34 cellular contexts compared by ENCODE assay signal in genomic region chr9:137149367-137149766, GRCh38. TPM values are rescaled to one million over a fixed set of nuclear protein-coding genes. Genes with fewer than 3 reads are reported as not detected.
DNase-seq lines count a peak whose midpoint lies in the region; ATAC-seq and TF ChIP-seq lines count a peak whose summit lies in the region.
"Had no signal": no experiment of that assay in that cellular context is flagged by ENCODE, and none has a peak within 500 bp of the region (broad histone marks: within the 10 kb centered on the region; RNA-seq: fewer than 3 reads in every experiment).

No MANE protein-coding gene starts in this region.

- H3K27me3 ChIP-seq in BE2C (no peaks in the 10 kb centered on the region), KMS-11 (ENCODE audit: insufficient read depth, low read depth) (peaks cover 9% of the 10 kb centered on the region; the same call in 1 of the 2 replicates), RWPE2 (ENCODE audit: insufficient read depth, poor library complexity, severe bottlenecking) (peaks cover 10% of the 10 kb centered on the region), spleen (replicated peaks in 1 of 7) (peaks cover 0 to 48% (median 18%) of the 10 kb centered on the region in 7 donors)
- H3K27me3 ChIP-seq: foreskin keratinocyte had no signal

- peak overlapping the region; percentile 35; the same call in 1 of the 2 replicates for H2AFZ ChIP-seq in KMS-11 (ENCODE audit: low read depth)
- H2AFZ ChIP-seq: neural progenitor cell had no signal

- H4K20me1 ChIP-seq in KMS-11 (ENCODE audit: insufficient read depth) = no peaks in the 10 kb centered on the region

- no peak overlapping the region for H3K9ac ChIP-seq in KMS-11
- H3K9ac ChIP-seq: neural progenitor cell had no signal

- no peaks in the 10 kb centered on the region for H3K36me3 Mint-ChIP-seq in activated CD8-positive, alpha-beta T cell treated with anti-CD3 and anti-CD28 coated beads for 36 hours (ENCODE audit: low read depth)
- H3K36me3 Mint-ChIP-seq: activated naive CD8-positive, alpha-beta T cell treated with anti-CD3 and anti-CD28 coated beads, Interleukin-2, amount 10 ng/mL, durations not matched to agents 7 days and 5 days; CD8-positive, alpha-beta T cell; neural progenitor cell had no signal

- H3K4me1 ChIP-seq in BE2C (peaks cover 9% of the 10 kb centered on the region), KMS-11 (ENCODE audit: low read depth, poor library complexity, severe bottlenecking) (peaks cover 14% of the 10 kb centered on the region), RWPE2 (ENCODE audit: insufficient read depth, poor library complexity, severe bottlenecking) (no peaks in the 10 kb centered on the region), spleen (no peaks in the 10 kb centered on the region)
- H3K4me1 ChIP-seq: esophagus squamous epithelium, foreskin keratinocyte, heart right ventricle, neural progenitor cell, suprapubic skin had no signal

- peaks cover 3% of the 10 kb centered on the region for H3K27me3 Mint-ChIP-seq in activated CD8-positive, alpha-beta T cell treated with anti-CD3 and anti-CD28 coated beads for 36 hours
- H3K27me3 Mint-ChIP-seq: activated naive CD8-positive, alpha-beta T cell treated with anti-CD3 and anti-CD28 coated beads, Interleukin-2, amount 10 ng/mL, durations not matched to agents 7 days and 5 days had no signal

- TF ChIP-seq CTCF in BE2C (IDR thresholded peaks at IDR 0.05; ENCODE audit: low read depth, low read length) (no peak), KMS-11 (conservative IDR thresholded peaks at IDR 0.05; ENCODE audit: low read depth, low read length) (no peak), RWPE2 (IDR thresholded peaks at IDR 0.05; ENCODE audit: poor library complexity, severe bottlenecking) (no peak), spleen (IDR thresholded peaks at IDR 0.05 in 8 of 11, conservative IDR thresholded peaks at IDR 0.05 in 3 of 11) (no peak)
- TF ChIP-seq CTCF in activated CD8-positive, alpha-beta T cell treated with anti-CD3 and anti-CD28 coated beads for 36 hours (IDR thresholded peaks at IDR 0.05) = no peak

- no peak overlapping the region for H3K4me3 ChIP-seq in BE2C (ENCODE audit: low read depth, low read length)
- H3K4me3 ChIP-seq in KMS-11 (IDR thresholded peaks at IDR 0.05; ENCODE audit: insufficient read depth, low read depth, low read length) = no peak overlapping the region
- H3K4me3 ChIP-seq in RWPE2 (ENCODE audit: severe bottlenecking) = no peak overlapping the region
- H3K4me3 ChIP-seq in spleen = no peak overlapping the region
- H3K4me3 ChIP-seq: A549, esophagus squamous epithelium, heart right ventricle, neural progenitor cell, suprapubic skin had no signal

- H3K4me3 Mint-ChIP-seq in activated CD8-positive, alpha-beta T cell treated with anti-CD3 and anti-CD28 coated beads for 36 hours = no peak overlapping the region
- H3K4me3 Mint-ChIP-seq: activated CD4-positive, alpha-beta T cell treated with anti-CD3 and anti-CD28 coated beads, Interleukin-2, amount 10 ng/mL, durations not matched to agents 7 days and 5 days; activated naive CD8-positive, alpha-beta T cell treated with anti-CD3 and anti-CD28 coated beads, Interleukin-2, amount 10 ng/mL, durations not matched to agents 7 days and 5 days; CD8-positive, alpha-beta T cell; neural progenitor cell had no signal

- no peak for TF ChIP-seq POLR2A in spleen (IDR thresholded peaks at IDR 0.05)

- H3K36me3 ChIP-seq in BE2C = no peaks in the 10 kb centered on the region
- no peaks in the 10 kb centered on the region for H3K36me3 ChIP-seq in KMS-11 (ENCODE audit: insufficient read depth)
- H3K36me3 ChIP-seq in RWPE2 (ENCODE audit: low read depth) = no peaks in the 10 kb centered on the region
- H3K36me3 ChIP-seq in spleen = no peaks in the 10 kb centered on the region
- H3K36me3 ChIP-seq: esophagus squamous epithelium, heart right ventricle, neural progenitor cell, suprapubic skin had no signal

- 68 to 92% (median 81%) methylated on average over 5 of the region's 5 CpGs for WGBS in spleen, 5 donors

- no peaks in the 10 kb centered on the region for H3K9me3 Mint-ChIP-seq in activated CD8-positive, alpha-beta T cell treated with anti-CD3 and anti-CD28 coated beads for 36 hours
- H3K9me3 Mint-ChIP-seq: activated CD4-positive, alpha-beta T cell treated with anti-CD3 and anti-CD28 coated beads, Interleukin-2, amount 10 ng/mL, durations not matched to agents 7 days and 5 days; activated naive CD8-positive, alpha-beta T cell treated with anti-CD3 and anti-CD28 coated beads, Interleukin-2, amount 10 ng/mL, durations not matched to agents 7 days and 5 days; CD8-positive, alpha-beta T cell had no signal

- peaks cover 6% of the 10 kb centered on the region for H3K4me1 Mint-ChIP-seq in activated CD8-positive, alpha-beta T cell treated with anti-CD3 and anti-CD28 coated beads for 36 hours (ENCODE audit: low read depth)
- H3K4me1 Mint-ChIP-seq: neural progenitor cell had no signal

- no peak overlapping the region for H3K27ac ChIP-seq in KMS-11
- peak overlapping the region; percentile 1 for H3K27ac ChIP-seq in RWPE2 (ENCODE audit: poor library complexity, severe bottlenecking)
- no peak overlapping the region for H3K27ac ChIP-seq in spleen
- H3K27ac ChIP-seq: esophagus squamous epithelium, foreskin keratinocyte, heart right ventricle, HL-60, neural progenitor cell, suprapubic skin had no signal

- POLR2A ChIA-PET in activated CD8-positive, alpha-beta T cell treated with anti-CD3 and anti-CD28 coated beads for 36 hours (lab: Charles Lee) = interaction anchor here (1.4 to 2.3 kb wide), 3 partner anchors 19 to 30 kb away, joined by 3 to 8 read pairs (median 4); no protein-coding TSS in a partner anchor

- CTCF ChIA-PET in activated CD8-positive, alpha-beta T cell treated with anti-CD3 and anti-CD28 coated beads for 36 hours (lab: Charles Lee) = interaction anchor here (0.5 to 0.9 kb wide), 3 partner anchors 16 to 27 kb away, joined by 3 read pairs; no protein-coding TSS in a partner anchor

- intact Hi-C loops in activated CD8-positive, alpha-beta T cell treated with anti-CD3 and anti-CD28 coated beads for 36 hours (cut with micrococcal nuclease) = no loop called here
- intact Hi-C loops in spleen (cut with DNase I; ENCODE audit: low total_unique reads) = no loop called here

- H3K79me2 ChIP-seq in KMS-11 (ENCODE audit: insufficient read depth, low read depth) = no peaks in the 10 kb centered on the region

- peak overlapping the region; percentile 69 for H3K4me2 ChIP-seq in KMS-11
- H3K4me2 ChIP-seq: neural progenitor cell had no signal

- H3K27ac Mint-ChIP-seq in activated CD8-positive, alpha-beta T cell treated with anti-CD3 and anti-CD28 coated beads for 36 hours = no peak overlapping the region
- H3K27ac Mint-ChIP-seq: activated CD4-positive, alpha-beta T cell treated with anti-CD3 and anti-CD28 coated beads, Interleukin-2, amount 10 ng/mL, durations not matched to agents 7 days and 5 days; activated naive CD8-positive, alpha-beta T cell treated with anti-CD3 and anti-CD28 coated beads, Interleukin-2, amount 10 ng/mL, durations not matched to agents 7 days and 5 days; CD8-positive, alpha-beta T cell; neural progenitor cell had no signal

- H3K9me3 ChIP-seq in BE2C (no peaks in the 10 kb centered on the region), RWPE2 (ENCODE audit: severe bottlenecking) (no peaks in the 10 kb centered on the region), spleen (peaks cover 0 to 10% (median 0%) of the 10 kb centered on the region in 8 donors)
- H3K9me3 ChIP-seq: A549, heart right ventricle, suprapubic skin had no signal

- ATAC-seq in RWPE2 (ENCODE audit: low read depth) = no peak
- no peak for ATAC-seq in activated CD8-positive, alpha-beta T cell treated with anti-CD3 and anti-CD28 coated beads for 36 hours
- ATAC-seq: CD8-positive, alpha-beta T cell; foreskin keratinocyte; heart right ventricle; left ventricle myocardium superior; Panc1 had no signal

- DNase-seq in BE2C = peak; percentile 8
- no peak for DNase-seq in RWPE2 (ENCODE audit: low spot score)
- DNase-seq in activated CD8-positive, alpha-beta T cell treated with anti-CD3 and anti-CD28 coated beads for 36 hours = no peak
- DNase-seq in 8988T = no peak
- no peak for DNase-seq in spleen
- DNase-seq: activated CD4-positive, alpha-beta T cell treated with anti-CD3 and anti-CD28 coated beads, Interleukin-2, amount 10 ng/mL, durations not matched to agents 7 days and 5 days; activated gamma-delta T cell; activated naive CD8-positive, alpha-beta T cell treated with anti-CD3 and anti-CD28 coated beads, Interleukin-2, amount 10 ng/mL, durations not matched to agents 7 days and 5 days; activated T-cell treated with anti-CD3 and anti-CD28 coated beads, Interleukin-2, amount 50 U/mL, for 1 hour; aorta; EL; esophagus squamous epithelium; foreskin keratinocyte; heart right ventricle; kidney; left ventricle myocardium superior; NCI-H1417; NCI-H2029 treated with DMSO at 0.1 percent for 48 hours; NCI-H524 treated with DMSO at 0.1 percent for 48 hours; SIG-M5; small intestine; stimulated activated CD4-positive, alpha-beta T cell treated with anti-CD3 and anti-CD28 coated beads, Interleukin-1b, Interleukin-23, amount 100 ng/mL, for 48 hours; stimulated activated naive CD4-positive, alpha-beta T cell treated with Interleukin-2 at 50 U/mL for 16 hours had no signal

RNA-seq across cellular contexts. Expression of gene GRIN1, which starts 10.4 kb away (rescaled TPM):
- 5.4 TPM for polyA plus RNA-seq in BE2C (2012; ENCODE audit: insufficient read depth, insufficient read length, low read depth)
- not detected for total RNA-seq in activated CD8-positive, alpha-beta T cell treated with anti-CD3 and anti-CD28 coated beads for 36 hours
- total RNA-seq in spleen = under 1 TPM in 1 of 7 donors, not detected in 6; 0.70 TPM
- polyA plus RNA-seq in spleen = under 1 TPM; 0.03 to 0.07 (median 0.03) TPM
- total RNA-seq: activated naive CD8-positive, alpha-beta T cell treated with anti-CD3 and anti-CD28 coated beads, Interleukin-2, amount 10 ng/mL, durations not matched to agents 7 days and 5 days; aorta; CD8-positive, alpha-beta T cell; heart right ventricle; left ventricle myocardium superior; mesenteric fat pad had no signal
- polyA plus RNA-seq: aorta, heart right ventricle had no signal

RNA-seq across cellular contexts. Expression of gene LRRC26, which starts 20.5 kb away (rescaled TPM):
- polyA plus RNA-seq in BE2C (2012; ENCODE audit: insufficient read depth, insufficient read length, low read depth) = 1.1 TPM
- total RNA-seq in activated CD8-positive, alpha-beta T cell treated with anti-CD3 and anti-CD28 coated beads for 36 hours = not detected
- total RNA-seq in spleen = under 1 TPM in 2 of 7 donors, not detected in 5; 0.28 to 0.60 TPM
- polyA plus RNA-seq in spleen = under 1 TPM in 1 of 3 donors, not detected in 2; 0.06 TPM
- total RNA-seq: activated CD4-positive, alpha-beta T cell treated with anti-CD3 and anti-CD28 coated beads, Interleukin-2, amount 10 ng/mL, durations not matched to agents 7 days and 5 days; activated naive CD8-positive, alpha-beta T cell treated with anti-CD3 and anti-CD28 coated beads, Interleukin-2, amount 10 ng/mL, durations not matched to agents 7 days and 5 days; aorta; CD8-positive, alpha-beta T cell; foreskin keratinocyte; heart right ventricle; left ventricle myocardium superior; mesenteric fat pad; ureter had no signal
- polyA plus RNA-seq: aorta, foreskin keratinocyte, heart right ventricle had no signal

RNA-seq across cellular contexts. Expression of gene TMEM210, which starts 22.5 kb away (rescaled TPM):
- 1.7 TPM for polyA plus RNA-seq in BE2C (2012; ENCODE audit: insufficient read depth, insufficient read length, low read depth)
- not detected for total RNA-seq in activated CD8-positive, alpha-beta T cell treated with anti-CD3 and anti-CD28 coated beads for 36 hours
- not detected for total RNA-seq in spleen
- not detected for polyA plus RNA-seq in spleen
- total RNA-seq: activated CD4-positive, alpha-beta T cell treated with anti-CD3 and anti-CD28 coated beads, Interleukin-2, amount 10 ng/mL, durations not matched to agents 7 days and 5 days; activated naive CD8-positive, alpha-beta T cell treated with anti-CD3 and anti-CD28 coated beads, Interleukin-2, amount 10 ng/mL, durations not matched to agents 7 days and 5 days; aorta; bronchial epithelial cell; CD8-positive, alpha-beta T cell; esophagus squamous epithelium; foreskin keratinocyte; H1; heart right ventricle; kidney; left ventricle myocardium superior; mesenteric fat pad; suprapubic skin; ureter had no signal
- polyA plus RNA-seq: A549, aorta, foreskin keratinocyte, H1, heart right ventricle, small intestine had no signal

RNA-seq across cellular contexts. Expression of gene DPP7, which starts 34.8 kb away (rescaled TPM):
- polyA plus RNA-seq in BE2C (2012; ENCODE audit: insufficient read depth, insufficient read length, low read depth) = 408 TPM
- total RNA-seq in activated CD8-positive, alpha-beta T cell treated with anti-CD3 and anti-CD28 coated beads for 36 hours = 100 to 1,000 TPM; 222 to 227 TPM
- 100 to 1,000 TPM; 105 to 250 (median 166) TPM for total RNA-seq in spleen
- 100 to 1,000 TPM; 342 to 536 (median 501) TPM for polyA plus RNA-seq in spleen

RNA-seq across cellular contexts. Expression of gene ANAPC2, which starts 39.0 kb away (rescaled TPM):
- polyA plus RNA-seq in BE2C (2012; ENCODE audit: insufficient read depth, insufficient read length, low read depth) = 302 TPM
- total RNA-seq in activated CD8-positive, alpha-beta T cell treated with anti-CD3 and anti-CD28 coated beads for 36 hours = 10 to 100 TPM; 38.6 to 39.6 TPM
- 10 to 100 TPM; 38.4 to 93.0 (median 62.2) TPM for total RNA-seq in spleen
- polyA plus RNA-seq in spleen = 10 to 100 TPM; 27.8 to 67.4 (median 48.5) TPM
